In the genomic region with DNA sequence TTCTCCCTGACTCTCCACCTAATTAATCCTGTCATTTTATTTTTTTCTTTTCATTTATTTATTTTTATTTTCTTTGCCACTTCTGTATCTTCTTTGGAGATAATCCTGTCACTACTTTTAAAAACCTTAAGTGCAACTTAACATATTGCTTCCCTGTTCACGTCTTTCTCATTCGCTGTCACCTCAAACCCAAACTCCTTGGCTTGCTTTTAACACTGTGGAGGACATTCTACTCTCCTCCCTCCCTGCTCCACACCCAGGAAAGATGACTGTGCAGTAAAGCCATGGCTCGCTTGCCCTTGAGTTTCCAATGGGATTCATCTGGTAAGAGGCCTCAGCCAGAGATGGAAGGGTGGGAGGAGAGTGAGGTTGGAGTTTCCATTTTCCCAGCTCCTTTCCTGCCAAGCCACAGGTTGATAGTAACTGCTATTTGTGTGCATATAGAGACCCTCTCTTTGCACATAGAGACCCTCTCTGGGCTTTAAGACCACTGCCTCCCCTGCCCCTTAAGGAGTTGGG, we compare ENCODE assay signal across 16 cellular contexts. TPM values are rescaled to one million over a fixed set of nuclear protein-coding genes. Genes with fewer than 3 reads are reported as not detected.
DNase-seq lines count a peak whose midpoint lies in the region; ATAC-seq, FAIRE-seq and TF ChIP-seq lines count a peak whose summit lies in the region.
"Had no signal": no experiment of that assay in that cellular context is flagged by ENCODE, and none has a peak within 500 bp of the region (broad histone marks: within the 10 kb centered on the region; RNA-seq: fewer than 3 reads in every experiment).

No MANE protein-coding gene starts in this region.

- peaks cover 52% of the 10 kb centered on the region for H3K4me1 ChIP-seq in HepG2 (ENCODE audit: insufficient read depth, low read length)
- peaks cover 0 to 7% (median 2%) of the 10 kb centered on the region in 4 donors for H3K4me1 ChIP-seq in right lobe of liver
- peaks cover 17 to 65% (median 44%) of the 10 kb centered on the region in 4 donors for H3K4me1 ChIP-seq in esophagus muscularis mucosa
- H3K4me1 ChIP-seq in left lung: peaks cover 0 to under 1% of the 10 kb centered on the region in 2 donors
- H3K4me1 ChIP-seq in A673 (ENCODE audit: insufficient read depth, low read length, poor library complexity, severe bottlenecking): peaks cover under 1% of the 10 kb centered on the region

- no peaks in the 10 kb centered on the region for H3K79me2 ChIP-seq in HepG2 (ENCODE audit: insufficient read depth, low read length)

- in situ Hi-C loops in HepG2 (cut with HindIII; ENCODE audit: extremely low pct_ligation_motif_present, low pct_unique_long_range_greater_than_20kb): no loop called here

- DNase-seq in HepG2 (ENCODE audit: low spot score) (no peak), right lobe of liver (no peak), esophagus muscularis mucosa (ENCODE audit: extremely low spot score) (no peak), left lung (no peak), HTR-8/SVneo (ENCODE audit: insufficient read length, low spot score) (no peak), A673 (ENCODE audit: low spot score) (no peak), middle frontal gyrus (ENCODE audit: extremely low spot score, low spot score) (no peak)
- DNase-seq: activated CD4-positive, CD25-positive, alpha-beta regulatory T cell; Calu3; effector memory CD8-positive, alpha-beta T cell; natural killer cell; NCI-H1105; NCI-H2227 treated with DMSO at 0.1 percent for 48 hours; OCI-M1; stimulated activated CD4-positive, alpha-beta T cell treated with anti-CD3 and anti-CD28 coated beads, Interleukin-4, amount 100 ng/mL, for 1 hour had no signal

- ATAC-seq in HepG2: no peak; the same call in 2 of the 3 replicates
- ATAC-seq in right lobe of liver: no peak
- ATAC-seq in left lung: peak; percentile 57
- no peak for ATAC-seq in HG02642 (IDR thresholded peaks at IDR 0.05; ENCODE audit: poor library complexity, unreplicated experiment)
- ATAC-seq: effector memory CD8-positive, alpha-beta T cell; natural killer cell had no signal

- FAIRE-seq in HepG2 (lab: Jason Lieb, UNC): no peak
- FAIRE-seq in HTR-8/SVneo (lab: Jason Lieb, UNC): no peak

- H3K27ac ChIP-seq in HepG2 (ENCODE audit: extremely low read length, insufficient read depth, low read length) (no peak overlapping the region), right lobe of liver (no peak overlapping the region), esophagus muscularis mucosa (replicated peaks in 1 of 4) (peak overlapping the region; percentile 76 to 86 (median 82)), left lung (no peak overlapping the region), A673 (ENCODE audit: low read depth, low read length, poor library complexity, severe bottlenecking) (no peak overlapping the region)

- no peak for TF ChIP-seq RAD21 in HepG2 (CRISPR knock-in tag; IDR thresholded peaks at IDR 0.05)

- H3K9me3 ChIP-seq in HepG2 (ENCODE audit: low read length) (no peaks in the 10 kb centered on the region), right lobe of liver (no peaks in the 10 kb centered on the region), esophagus muscularis mucosa (no peaks in the 10 kb centered on the region), left lung (no peaks in the 10 kb centered on the region), A673 (ENCODE audit: low read depth, low read length, poor library complexity, severe bottlenecking) (no peaks in the 10 kb centered on the region)

- BruUV-seq in HepG2 (replicated peaks; lab: Mats Ljungman, UMichigan) (no TSS peak), A673 (replicated peaks; lab: Mats Ljungman, UMichigan) (no TSS peak)

- POLR2A ChIA-PET in HepG2 (lab: Yijun Ruan, JAX) (no interaction called here), A673 (lab: Charles Lee; ENCODE audit: low non-redundant PET) (no interaction called here)

- no peak overlapping the region for H3K4me3 ChIP-seq in HepG2 (replicated peaks in 1 of 3; ENCODE audit: insufficient read depth in 1 of 3, low read depth in 2 of 3, low read length in 3 of 3)
- no peak overlapping the region for H3K4me3 ChIP-seq in right lobe of liver
- H3K4me3 ChIP-seq in esophagus muscularis mucosa: no peak overlapping the region
- H3K4me3 ChIP-seq in left lung: no peak overlapping the region
- no peak overlapping the region for H3K4me3 ChIP-seq in A673 (ENCODE audit: low read depth, low read length, poor library complexity, severe bottlenecking)

- no peak for TF ChIP-seq POLR2A in HepG2 (IDR thresholded peaks at IDR 0.05; ENCODE audit: insufficient read depth in 1 of 2, low read depth in 2 of 2, low read length in 2 of 2)
- no peak for TF ChIP-seq POLR2A in right lobe of liver (IDR thresholded peaks at IDR 0.05)
- no peak for TF ChIP-seq POLR2A in esophagus muscularis mucosa (IDR thresholded peaks at IDR 0.05; ENCODE audit: low read depth)

- H3K4me2 ChIP-seq in HepG2 (ENCODE audit: low read depth, low read length): no peak overlapping the region; the same call in 1 of the 2 replicates

- 72% methylated on average over 3 of the region's 3 CpGs for WGBS in HepG2 (ENCODE audit: low lambda C conversion rate)
- WGBS in right lobe of liver (ENCODE audit: insufficient coverage, low coverage, low lambda C conversion rate, missing lambda C conversion rate): 91% methylated on average over 3 of the region's 3 CpGs
- 40% methylated on average over 3 of the region's 3 CpGs for WGBS in esophagus muscularis mucosa

- H3K27me3 ChIP-seq in HepG2 (ENCODE audit: control insufficient read depth in 1 of 2, insufficient read depth in 2 of 2, low read length in 2 of 2) (no peaks in the 10 kb centered on the region), right lobe of liver (no peaks in the 10 kb centered on the region), esophagus muscularis mucosa (no peaks in the 10 kb centered on the region), left lung (no peaks in the 10 kb centered on the region), A673 (replicated peaks; ENCODE audit: insufficient read depth, low read depth, low read length, poor library complexity) (no peaks in the 10 kb centered on the region)

- CTCF ChIA-PET in HepG2 (lab: Yijun Ruan, JAX; ENCODE audit: low intra/inter-chr PET ratio, low total read pairs): no interaction called here
- CTCF ChIA-PET in A673 (lab: Charles Lee): no interaction called here

- no peak overlapping the region for H2AFZ ChIP-seq in HepG2 (ENCODE audit: low read length)

- TF ChIP-seq CTCF in HepG2 (CRISPR knock-in tag; IDR thresholded peaks at IDR 0.05) (no peak), right lobe of liver (IDR thresholded peaks at IDR 0.05) (no peak), esophagus muscularis mucosa (IDR thresholded peaks at IDR 0.05) (no peak), left lung (IDR thresholded peaks at IDR 0.05) (no peak), A673 (conservative IDR thresholded peaks at IDR 0.05; ENCODE audit: low read depth, low read length) (no peak)

- H3K9ac ChIP-seq in HepG2 (ENCODE audit: insufficient read depth, low read depth, low read length): no peak overlapping the region

- H4K20me1 ChIP-seq in HepG2 (ENCODE audit: insufficient read depth, low read length): no peaks in the 10 kb centered on the region

- TF ChIP-seq EP300 in HepG2 (IDR thresholded peaks at IDR 0.05; ENCODE audit: low read depth in 2 of 2, low read length in 2 of 2) (no peak), HepG2 (CRISPR knock-in tag; IDR thresholded peaks at IDR 0.05; ENCODE audit: borderline replicate concordance) (no peak), esophagus muscularis mucosa (IDR thresholded peaks at IDR 0.05) (no peak)

- H3K36me3 ChIP-seq in HepG2 (replicated peaks in 1 of 2; ENCODE audit: control insufficient read depth in 1 of 2, insufficient read depth in 2 of 2, low read length in 2 of 2) (no peaks in the 10 kb centered on the region), right lobe of liver (no peaks in the 10 kb centered on the region), esophagus muscularis mucosa (no peaks in the 10 kb centered on the region), left lung (no peaks in the 10 kb centered on the region), A673 (ENCODE audit: insufficient read depth, low read length, poor library complexity, severe bottlenecking) (no peaks in the 10 kb centered on the region)

- intact Hi-C loops in HepG2 (cut with micrococcal nuclease; ENCODE audit: unreplicated experiment) (no loop called here), right lobe of liver (cut with DNase I) (loop anchor here in 1 of 2 donors (10.0 kb wide), 1 partner anchor 65 kb away; a partner anchor contains a TSS), esophagus muscularis mucosa (cut with DNase I) (no loop called here), left lung (cut with DNase I) (no loop called here), A673 (cut with micrococcal nuclease; ENCODE audit: unreplicated experiment) (no loop called here)

RNA-seq across cellular contexts. Expression of gene BRWD1, which starts 6.4 kb away (rescaled TPM):
- total RNA-seq in HepG2 (2016; rRNA removed; fragmentation: Illumina TruSeq; extraction: Trizol) (28.0 and 28.7 TPM in 2 replicates), right lobe of liver (10 to 100 TPM; 18.6 to 26.7 (median 21.9) TPM), esophagus muscularis mucosa (100 to 1,000 TPM in 1 of 4 donors, 10 to 100 TPM in 3; 55.0 to 104 (median 67.9) TPM), left lung (10 to 100 TPM; 33.0 to 34.4 TPM), A673 (2021) (27.6 and 36.2 TPM in 2 replicates)
- 30.7 and 33.0 TPM in 2 replicates for total RNA-seq in HepG2 (2016; cell fraction: cytosol; rRNA removed; fragmentation: Illumina TruSeq; extraction: Trizol; ENCODE audit: low read depth)
- 28.3 TPM in 2 replicates for total RNA-seq in HepG2 (2016; cell fraction: insoluble cytoplasmic fraction; rRNA removed; fragmentation: Illumina TruSeq; extraction: Trizol)
- 24.7 and 28.2 TPM in 2 replicates for total RNA-seq in HepG2 (2016; cell fraction: membrane; rRNA removed; fragmentation: Illumina TruSeq; extraction: Trizol)
- total RNA-seq in HepG2 (2016; cell fraction: nucleus; rRNA removed; fragmentation: Illumina TruSeq; extraction: Trizol): 61.1 and 61.3 TPM in 2 replicates
- polyA plus RNA-seq in HepG2 (2011; rRNA removed): 11.4 and 13.9 TPM in 2 replicates
- 5.1 and 8.1 TPM in 2 replicates for polyA plus RNA-seq in HepG2 (2011; cell fraction: cytosol; rRNA removed)
- 14.0 and 19.1 TPM in 2 replicates for polyA plus RNA-seq in HepG2 (2011; cell fraction: nucleus; rRNA removed)
- 13.5 and 18.9 TPM in 2 replicates for polyA plus RNA-seq in HepG2 (2012)
- polyA plus RNA-seq in HepG2 (2016; cell fraction: cytosol; fragmentation: Illumina TruSeq; extraction: Trizol; ENCODE audit: low read depth): 3.9 and 4.4 TPM in 2 replicates
- 12.7 and 14.4 TPM in 2 replicates for polyA plus RNA-seq in HepG2 (2016; cell fraction: insoluble cytoplasmic fraction; fragmentation: Illumina TruSeq; extraction: Trizol; ENCODE audit: low read depth)
- 8.7 TPM in 2 replicates for polyA plus RNA-seq in HepG2 (2016; cell fraction: membrane; fragmentation: Illumina TruSeq; extraction: Trizol; ENCODE audit: low read depth)
- 27.5 and 27.9 TPM in 2 replicates for polyA plus RNA-seq in HepG2 (2016; cell fraction: nucleus; fragmentation: Illumina TruSeq; extraction: Trizol; ENCODE audit: insufficient read depth, low read depth)
- polyA minus RNA-seq in HepG2 (2011; rRNA and poly(A)+ RNA removed; ENCODE audit: low replicate concordance): 24.1 and 32.5 TPM in 2 replicates
- polyA minus RNA-seq in HepG2 (2011; cell fraction: cytosol; rRNA and poly(A)+ RNA removed): 26.4 and 29.3 TPM in 2 replicates
- 204 and 216 TPM in 2 replicates for polyA minus RNA-seq in HepG2 (2011; cell fraction: nucleus; rRNA and poly(A)+ RNA removed)

RNA-seq across cellular contexts. Expression of gene HMGN1, which starts 29.0 kb away (rescaled TPM):
- total RNA-seq in HepG2 (2016; rRNA removed; fragmentation: Illumina TruSeq; extraction: Trizol) (286 and 355 TPM in 2 replicates), right lobe of liver (10 to 100 TPM; 34.6 to 71.6 (median 63.9) TPM), esophagus muscularis mucosa (10 to 100 TPM; 69.1 to 77.4 (median 72.1) TPM), left lung (100 to 1,000 TPM; 161 to 206 TPM), A673 (2021) (447 and 457 TPM in 2 replicates)
- total RNA-seq in HepG2 (2016; cell fraction: cytosol; rRNA removed; fragmentation: Illumina TruSeq; extraction: Trizol; ENCODE audit: low read depth): 200 and 237 TPM in 2 replicates
- 276 and 350 TPM in 2 replicates for total RNA-seq in HepG2 (2016; cell fraction: insoluble cytoplasmic fraction; rRNA removed; fragmentation: Illumina TruSeq; extraction: Trizol)
- 380 and 392 TPM in 2 replicates for total RNA-seq in HepG2 (2016; cell fraction: membrane; rRNA removed; fragmentation: Illumina TruSeq; extraction: Trizol)
- 162 and 177 TPM in 2 replicates for total RNA-seq in HepG2 (2016; cell fraction: nucleus; rRNA removed; fragmentation: Illumina TruSeq; extraction: Trizol)
- 69.2 and 104 TPM in 2 replicates for polyA plus RNA-seq in HepG2 (2011; rRNA removed)
- 42.7 and 59.4 TPM in 2 replicates for polyA plus RNA-seq in HepG2 (2011; cell fraction: cytosol; rRNA removed)
- polyA plus RNA-seq in HepG2 (2011; cell fraction: nucleus; rRNA removed): 60.7 and 86.6 TPM in 2 replicates
- 128 and 194 TPM in 2 replicates for polyA plus RNA-seq in HepG2 (2012)
- 295 and 368 TPM in 2 replicates for polyA plus RNA-seq in HepG2 (2016; cell fraction: cytosol; fragmentation: Illumina TruSeq; extraction: Trizol; ENCODE audit: low read depth)
- polyA plus RNA-seq in HepG2 (2016; cell fraction: insoluble cytoplasmic fraction; fragmentation: Illumina TruSeq; extraction: Trizol; ENCODE audit: low read depth): 469 and 491 TPM in 2 replicates
- polyA plus RNA-seq in HepG2 (2016; cell fraction: membrane; fragmentation: Illumina TruSeq; extraction: Trizol; ENCODE audit: low read depth): 426 and 487 TPM in 2 replicates
- 344 and 363 TPM in 2 replicates for polyA plus RNA-seq in HepG2 (2016; cell fraction: nucleus; fragmentation: Illumina TruSeq; extraction: Trizol; ENCODE audit: insufficient read depth, low read depth)
- 17.4 and 49.8 TPM in 2 replicates for polyA minus RNA-seq in HepG2 (2011; rRNA and poly(A)+ RNA removed; ENCODE audit: low replicate concordance)
- polyA minus RNA-seq in HepG2 (2011; cell fraction: cytosol; rRNA and poly(A)+ RNA removed): 42.5 and 49.1 TPM in 2 replicates
- 49.1 and 49.8 TPM in 2 replicates for polyA minus RNA-seq in HepG2 (2011; cell fraction: nucleus; rRNA and poly(A)+ RNA removed)

Comparison
In these comparisons a context has a peak if more than half of its experiments do, and no peak if none do; other contexts are left out.
1. H3K27ac ChIP-seq: peak in esophagus muscularis mucosa (4 of 4); none in HepG2 (single experiment), right lobe of liver (0 of 3), left lung (0 of 2) and A673 (single experiment).